Comparison of ENCODE assay signal across 14 cellular contexts in genomic region chr9:5958273-5958672, GRCh38. TPM values are rescaled to one million over a fixed set of nuclear protein-coding genes. Genes with fewer than 3 reads are reported as not detected.
DNase-seq lines count a peak whose midpoint lies in the region; ATAC-seq and FAIRE-seq lines count a peak whose summit lies in the region.
"Had no signal": no experiment of that assay in that cellular context is flagged by ENCODE, and none has a peak within 500 bp of the region (broad histone marks: within the 10 kb centered on the region; RNA-seq: fewer than 3 reads in every experiment).

No MANE protein-coding gene starts in this region.

- DNase-seq in naive B cell: peak; percentile 26
- no peak for DNase-seq in activated CD4-positive, alpha-beta T cell treated with anti-CD3 and anti-CD28 coated beads for 1 hour
- no peak for DNase-seq in urothelium cell line (ENCODE audit: low spot score)
- DNase-seq in activated CD4-positive, alpha-beta T cell treated with anti-CD3 and anti-CD28 coated beads, Interleukin-2, amount 10 ng/mL, durations not matched to agents 24 days and 14 days: no peak
- DNase-seq: activated naive CD8-positive, alpha-beta T cell treated with anti-CD3 and anti-CD28 coated beads for 36 hours; activated T-cell treated with anti-CD3 and anti-CD28 coated beads, Interleukin-2, amount 50 U/mL, for 1 hour; DMS 273 treated with DMSO at 0.1 percent for 48 hours; stimulated activated CD4-positive, alpha-beta T cell treated with anti-CD3 and anti-CD28 coated beads, Interleukin-4, amount 100 ng/mL, for 1 hour; stimulated activated CD8-positive, alpha-beta memory T cell treated with anti-CD3 and anti-CD28 coated beads, Interleukin-4, amount 100 ng/mL, for 48 hours; T-helper 9 cell; thyroid gland had no signal

- H3K27ac Mint-ChIP-seq in naive B cell: peak overlapping the region in 3 of 6 donors; percentile 1 to 90 (median 67)
- no peak overlapping the region for H3K27ac Mint-ChIP-seq in activated CD4-positive, alpha-beta T cell treated with anti-CD3 and anti-CD28 coated beads, Interleukin-2, amount 10 ng/mL, durations not matched to agents 24 days and 14 days
- H3K27ac Mint-ChIP-seq: activated naive CD8-positive, alpha-beta T cell treated with anti-CD3 and anti-CD28 coated beads for 36 hours had no signal

- H3K36me3 Mint-ChIP-seq in naive B cell: no peaks in the 10 kb centered on the region
- H3K36me3 Mint-ChIP-seq in activated CD4-positive, alpha-beta T cell treated with anti-CD3 and anti-CD28 coated beads, Interleukin-2, amount 10 ng/mL, durations not matched to agents 24 days and 14 days (ENCODE audit: low read depth): peaks cover 4% of the 10 kb centered on the region

- no peaks in the 10 kb centered on the region for H3K9me3 Mint-ChIP-seq in naive B cell
- no peaks in the 10 kb centered on the region for H3K9me3 Mint-ChIP-seq in activated CD4-positive, alpha-beta T cell treated with anti-CD3 and anti-CD28 coated beads, Interleukin-2, amount 10 ng/mL, durations not matched to agents 24 days and 14 days
- H3K9me3 Mint-ChIP-seq: activated naive CD8-positive, alpha-beta T cell treated with anti-CD3 and anti-CD28 coated beads for 36 hours had no signal

- FAIRE-seq in urothelium cell line (lab: Jason Lieb, UNC): no peak

- H3K4me3 Mint-ChIP-seq in naive B cell: peak overlapping the region in 2 of 8 donors; percentile 54 to 67
- H3K4me3 Mint-ChIP-seq in activated CD4-positive, alpha-beta T cell treated with anti-CD3 and anti-CD28 coated beads, Interleukin-2, amount 10 ng/mL, durations not matched to agents 24 days and 14 days: no peak overlapping the region
- H3K4me3 Mint-ChIP-seq: activated naive CD8-positive, alpha-beta T cell treated with anti-CD3 and anti-CD28 coated beads for 36 hours had no signal

- intact Hi-C loops in activated CD4-positive, alpha-beta T cell treated with anti-CD3 and anti-CD28 coated beads, Interleukin-2, amount 10 ng/mL, durations not matched to agents 24 days and 14 days (cut with micrococcal nuclease): loop anchor here (5.0 kb wide), 1 partner anchor 71 kb away; no protein-coding TSS in a partner anchor

- no peaks in the 10 kb centered on the region for H3K27me3 Mint-ChIP-seq in naive B cell
- no peaks in the 10 kb centered on the region for H3K27me3 Mint-ChIP-seq in activated CD4-positive, alpha-beta T cell treated with anti-CD3 and anti-CD28 coated beads, Interleukin-2, amount 10 ng/mL, durations not matched to agents 24 days and 14 days
- H3K27me3 Mint-ChIP-seq: activated naive CD8-positive, alpha-beta T cell treated with anti-CD3 and anti-CD28 coated beads for 36 hours had no signal

- ATAC-seq in GM18858 (IDR thresholded peaks at IDR 0.05; ENCODE audit: unreplicated experiment) (peak; percentile 57), GM21576 (IDR thresholded peaks at IDR 0.05; ENCODE audit: unreplicated experiment) (peak; percentile 67), HG03565 (IDR thresholded peaks at IDR 0.05; ENCODE audit: unreplicated experiment) (peak; percentile 64), naive B cell (ENCODE audit: low read depth in 2 of 2) (peak; percentile 91 to 94)

- peaks cover 15 to 21% (median 19%) of the 10 kb centered on the region in 3 donors for H3K4me1 Mint-ChIP-seq in naive B cell
- H3K4me1 Mint-ChIP-seq in activated CD4-positive, alpha-beta T cell treated with anti-CD3 and anti-CD28 coated beads, Interleukin-2, amount 10 ng/mL, durations not matched to agents 24 days and 14 days: no peaks in the 10 kb centered on the region

RNA-seq across cellular contexts. Expression of gene RANBP6, which starts 57.2 kb away (rescaled TPM):
- polyA plus RNA-seq in naive B cell (ENCODE audit: low read depth in 6 of 6): 10 to 100 TPM; 16.4 to 22.8 (median 20.4) TPM
- 20.5 and 21.3 TPM in 2 replicates for total RNA-seq in activated CD4-positive, alpha-beta T cell treated with anti-CD3 and anti-CD28 coated beads, Interleukin-2, amount 10 ng/mL, durations not matched to agents 24 days and 14 days
